ENCODE assay signal across 17 cellular contexts in genomic region chr13:33185853-33186252, GRCh38.
A peak's percentile ranks its signal among the peaks of the same experiment; 100 is the strongest.
DNase-seq lines count a peak whose midpoint lies in the region; ATAC-seq and TF ChIP-seq lines count a peak whose summit lies in the region.
"Had no signal": no experiment of that assay in that cellular context is flagged by ENCODE, and none has a peak within 500 bp of the region (broad histone marks: within the 10 kb centered on the region; RNA-seq: fewer than 3 reads in every experiment).

No MANE protein-coding gene starts in this region.

- peaks cover 64% of the 10 kb centered on the region for H3K4me1 ChIP-seq in ACC112 (ENCODE audit: control insufficient read depth, insufficient read depth, low read length, unreplicated experiment)
- H3K4me1 ChIP-seq in ascending aorta, result peaks cover 0 to 19% of the 10 kb centered on the region in 2 donors
- peaks cover 4 to 15% of the 10 kb centered on the region in 2 experiments for H3K4me1 ChIP-seq in trophoblast cell (ENCODE audit: control insufficient read depth in 1 of 2, insufficient read depth in 2 of 2, low read length in 2 of 2)
- H3K4me1 ChIP-seq: HAP-1 had no signal

- H2AK5ac ChIP-seq in trophoblast cell (ENCODE audit: low read length), result no peak overlapping the region

- no peak overlapping the region for H4K8ac ChIP-seq in trophoblast cell (ENCODE audit: low read depth, low read length)

- H3K36me3 ChIP-seq in ACC112 (ENCODE audit: insufficient read depth, low read length) (peaks cover 8% of the 10 kb centered on the region; the same call in 1 of the 2 replicates), ascending aorta (no peaks in the 10 kb centered on the region), trophoblast cell (ENCODE audit: control insufficient read depth in 1 of 2, insufficient read depth in 2 of 2, low read length in 2 of 2) (peaks cover 0 to 2% of the 10 kb centered on the region in 2 experiments)
- H3K36me3 ChIP-seq: HAP-1 had no signal

- H2AFZ ChIP-seq in ACC112 (ENCODE audit: low read length, unreplicated experiment) (no peak overlapping the region), trophoblast cell (ENCODE audit: insufficient read depth, low read length, poor library complexity) (no peak overlapping the region)

- no peak for TF ChIP-seq CTCF in ascending aorta (IDR thresholded peaks at IDR 0.05)

- no peak overlapping the region for H3K4me3 ChIP-seq in ACC112 (ENCODE audit: low read depth, low read length)
- H3K4me3 ChIP-seq in ascending aorta, result peak overlapping the region in 1 of 2 donors; percentile 18
- no peak overlapping the region for H3K4me3 ChIP-seq in trophoblast cell (ENCODE audit: low read depth, low read length)
- H3K4me3 ChIP-seq: HAP-1 had no signal

- no peak overlapping the region for H3K4me2 ChIP-seq in trophoblast cell (ENCODE audit: low read length)

- peak overlapping the region; percentile 38 for H2BK5ac ChIP-seq in trophoblast cell (ENCODE audit: low read depth, low read length, poor library complexity)

- H3K9me3 ChIP-seq in ascending aorta (no peaks in the 10 kb centered on the region), trophoblast cell (ENCODE audit: insufficient read depth, low read depth, low read length) (no peaks in the 10 kb centered on the region)
- H3K9me3 ChIP-seq: HAP-1 had no signal

- H4K12ac ChIP-seq in trophoblast cell (ENCODE audit: low read depth, low read length), result no peak overlapping the region

- H3K79me2 ChIP-seq in ACC112 (ENCODE audit: control insufficient read depth, insufficient read depth, low read length, unreplicated experiment) (peaks cover 89% of the 10 kb centered on the region), trophoblast cell (ENCODE audit: control insufficient read depth, insufficient read depth, low read length, poor library complexity) (no peaks in the 10 kb centered on the region)

- intact Hi-C loops in ascending aorta (cut with DNase I) (no loop called here), left ventricle myocardium superior (cut with micrococcal nuclease) (no loop called here)

- H2BK12ac ChIP-seq in trophoblast cell (ENCODE audit: low read length), result no peak overlapping the region

- H3K9ac ChIP-seq in trophoblast cell (ENCODE audit: low read length), result no peak overlapping the region

- DNase-seq in ascending aorta (ENCODE audit: low spot score in 2 of 2) (no peak), left ventricle myocardium superior (no peak), trophoblast cell (no peak), NCI-H146 (lab: John Stamatoyannopoulos, UW) (no peak), NCI-H510A treated with DMSO at 0.1 percent for 48 hours (lab: John Stamatoyannopoulos, UW) (no peak), NCI-H2107 (lab: John Stamatoyannopoulos, UW) (no peak)
- DNase-seq: activated CD4-positive, alpha-beta T cell treated with anti-CD3 and anti-CD28 coated beads for 36 hours; activated T-cell treated with anti-CD3 and anti-CD28 coated beads, Interleukin-2, amount 50 U/mL, for 72 hours; amniotic stem cell; Calu3; naive thymus-derived CD4-positive, alpha-beta T cell; NCI-H2029; NCI-H526 had no signal

- no peak overlapping the region for H2BK120ac ChIP-seq in trophoblast cell (ENCODE audit: insufficient read depth, low read length, poor library complexity)

- H4K91ac ChIP-seq in trophoblast cell (ENCODE audit: low read depth, low read length), result no peak overlapping the region

- H3K27me3 ChIP-seq in ACC112 (ENCODE audit: insufficient read depth, low read length), result no peaks in the 10 kb centered on the region
- no peaks in the 10 kb centered on the region for H3K27me3 ChIP-seq in ascending aorta
- H3K27me3 ChIP-seq in trophoblast cell (ENCODE audit: insufficient read depth, low read length), result no peaks in the 10 kb centered on the region

- H3K27ac ChIP-seq in ACC112 (ENCODE audit: low read depth, low read length) (peak overlapping the region; percentile 84), ascending aorta (peak overlapping the region; percentile 22 to 60), trophoblast cell (ENCODE audit: low read depth, low read length) (no peak overlapping the region)

- peak; percentile 16 for ATAC-seq in left ventricle myocardium superior
- ATAC-seq in HG02642 (IDR thresholded peaks at IDR 0.05; ENCODE audit: poor library complexity, unreplicated experiment), result no peak
- ATAC-seq: activated CD4-positive, alpha-beta T cell treated with anti-CD3 and anti-CD28 coated beads for 36 hours; activated T-cell treated with anti-CD3 and anti-CD28 coated beads, Interleukin-2, amount 50 U/mL, for 72 hours; naive thymus-derived CD4-positive, alpha-beta T cell; Panc1 had no signal

- H3K79me1 ChIP-seq in trophoblast cell (ENCODE audit: low read length), result peaks cover 2% of the 10 kb centered on the region

- H3K23ac ChIP-seq in trophoblast cell (ENCODE audit: low read length), result no peak overlapping the region

- peak overlapping the region; percentile 14 for H3K14ac ChIP-seq in trophoblast cell (ENCODE audit: low read length)

- H3K18ac ChIP-seq in trophoblast cell (ENCODE audit: low read length), result peak overlapping the region; percentile 18

- no CpG with 5 or more reads among the region's 6 CpGs for WGBS in trophoblast cell (ENCODE audit: extremely low coverage, insufficient coverage, insufficient read length)

- no peak overlapping the region for H3K4ac ChIP-seq in trophoblast cell (ENCODE audit: low read depth, low read length)
